ENCODE assay signal across 8 cellular contexts in genomic region chrX:72777467-72777790, GRCh38.
DNase-seq lines count a peak whose midpoint lies in the region; ATAC-seq and TF ChIP-seq lines count a peak whose summit lies in the region.
"Not testable (repeated sequence)": the region's sequence is repeated elsewhere in the genome, so short reads cannot be mapped to it uniquely, and the experiment has no call there.

No MANE protein-coding gene starts in this region.

- not testable (repeated sequence) for TF ChIP-seq POLR2A in GM18505 (IDR thresholded peaks at IDR 0.05; ENCODE audit: borderline replicate concordance, extremely low read depth, insufficient read depth, insufficient read length)

- H3K4me1 Mint-ChIP-seq in central memory CD8-positive, alpha-beta T cell; stimulated activated memory B cell treated with anti-CD40 and anti-IgM and Interleukin-4, amounts not matched to agents 10 μg/mL and 1 μg/mL and 100 μg/mL, for 72 hours: not testable (repeated sequence)

- H3K9me3 Mint-ChIP-seq in central memory CD8-positive, alpha-beta T cell; stimulated activated memory B cell treated with anti-CD40 and anti-IgM and Interleukin-4, amounts not matched to agents 10 μg/mL and 1 μg/mL and 100 μg/mL, for 72 hours: not testable (repeated sequence)

- H3K27ac Mint-ChIP-seq in central memory CD8-positive, alpha-beta T cell (ENCODE audit: low read depth); stimulated activated memory B cell treated with anti-CD40 and anti-IgM and Interleukin-4, amounts not matched to agents 10 μg/mL and 1 μg/mL and 100 μg/mL, for 72 hours: not testable (repeated sequence)

- H3K36me3 Mint-ChIP-seq in central memory CD8-positive, alpha-beta T cell (ENCODE audit: insufficient read depth); stimulated activated memory B cell treated with anti-CD40 and anti-IgM and Interleukin-4, amounts not matched to agents 10 μg/mL and 1 μg/mL and 100 μg/mL, for 72 hours: not testable (repeated sequence)

- not testable (repeated sequence) for H3K4me3 Mint-ChIP-seq in central memory CD8-positive, alpha-beta T cell; stimulated activated memory B cell treated with anti-CD40 and anti-IgM and Interleukin-4, amounts not matched to agents 10 μg/mL and 1 μg/mL and 100 μg/mL, for 72 hours

- ATAC-seq in GM18505 (IDR thresholded peaks at IDR 0.05; ENCODE audit: unreplicated experiment), result peak; percentile 76
- ATAC-seq in GM19351 (IDR thresholded peaks at IDR 0.05; ENCODE audit: unreplicated experiment), result peak; percentile 77
- peak; percentile 62 for ATAC-seq in GM21529 (IDR thresholded peaks at IDR 0.05; ENCODE audit: unreplicated experiment)
- peak; percentile 69 for ATAC-seq in HG02884 (IDR thresholded peaks at IDR 0.05; ENCODE audit: unreplicated experiment)
- ATAC-seq in HG03342 (IDR thresholded peaks at IDR 0.05; ENCODE audit: unreplicated experiment), result peak; percentile 57
- peak; percentile 16; the same call in 2 of the 3 replicates for ATAC-seq in SK-N-SH treated with all-trans-retinoic acid at 6 μM for 48 hours
- peak; percentile 81 for ATAC-seq in central memory CD8-positive, alpha-beta T cell (replicated peaks; ENCODE audit: extremely low read depth, poor library complexity, severe bottlenecking)
- peak; percentile 89 for ATAC-seq in stimulated activated memory B cell treated with anti-CD40 and anti-IgM and Interleukin-4, amounts not matched to agents 10 μg/mL and 1 μg/mL and 100 μg/mL, for 72 hours

- not testable (repeated sequence) for DNase-seq in central memory CD8-positive, alpha-beta T cell (ENCODE audit: low spot score in 2 of 2)

- not testable (repeated sequence) for H3K27me3 Mint-ChIP-seq in central memory CD8-positive, alpha-beta T cell; stimulated activated memory B cell treated with anti-CD40 and anti-IgM and Interleukin-4, amounts not matched to agents 10 μg/mL and 1 μg/mL and 100 μg/mL, for 72 hours

Comparison
In these comparisons a context has a peak if more than half of its experiments do, and no peak if none do; other contexts are left out.
1. ATAC-seq: peak in every context shown above with its lines; median percentile 89 in stimulated activated memory B cell treated with anti-CD40 and anti-IgM and Interleukin-4, amounts not matched to agents 10 μg/mL and 1 μg/mL and 100 μg/mL, for 72 hours; 81 in central memory CD8-positive, alpha-beta T cell; 77 in GM19351; 76 in GM18505; 69 in HG02884; 62 in GM21529; 57 in HG03342; 16 in SK-N-SH treated with all-trans-retinoic acid at 6 μM for 48 hours.